In genomic region chr1:206905295-206906164, GRCh38 we compare ENCODE assay signal across 8 cellular contexts. TPM values are rescaled to one million over a fixed set of nuclear protein-coding genes. Genes with fewer than 3 reads are reported as not detected.
A peak's percentile ranks its signal among the peaks of the same experiment; 100 is the strongest.
DNase-seq lines count a peak whose midpoint lies in the region; ATAC-seq, FAIRE-seq and TF ChIP-seq lines count a peak whose summit lies in the region.
"Had no signal": no experiment of that assay in that cellular context is flagged by ENCODE, and none has a peak within 500 bp of the region (broad histone marks: within the 10 kb centered on the region; RNA-seq: fewer than 3 reads in every experiment).

No MANE protein-coding gene starts in this region.

- H3K9me3 ChIP-seq in Peyer's patch, result no peaks in the 10 kb centered on the region
- H3K9me3 ChIP-seq: thyroid gland had no signal

- TF ChIP-seq CTCF in bronchial epithelial cell (IDR thresholded peaks at IDR 0.05; ENCODE audit: insufficient read depth, low read length, severe bottlenecking) (no peak), Peyer's patch (IDR thresholded peaks at IDR 0.05) (no peak)

- H3K27ac ChIP-seq in Peyer's patch, result peak overlapping the region in 1 of 4 donors; percentile 61
- H3K27ac ChIP-seq: thyroid gland had no signal

- FAIRE-seq in bronchial epithelial cell (lab: Jason Lieb, UNC), result no peak

- H3K4me1 ChIP-seq in Peyer's patch, result peaks cover 0 to 26% (median 10%) of the 10 kb centered on the region in 4 donors

- TF ChIP-seq POLR2A in Peyer's patch (IDR thresholded peaks at IDR 0.05), result no peak

- H3K36me3 ChIP-seq in bronchial epithelial cell (ENCODE audit: control insufficient read depth, insufficient read depth, low read length) (peaks cover 1% of the 10 kb centered on the region), Peyer's patch (no peaks in the 10 kb centered on the region)
- H3K36me3 ChIP-seq: thyroid gland had no signal

- DNase-seq in NAMALWA (ENCODE audit: low spot score) (peak; percentile 65), bronchial epithelial cell (ENCODE audit: low read depth) (peak; percentile 100), NCI-H1105 treated with DMSO at 0.1 percent for 48 hours (lab: John Stamatoyannopoulos, UW) (no peak), Peyer's patch (no peak)
- peak; percentile 43 to 48 for DNase-seq in stimulated activated CD8-positive, alpha-beta memory T cell treated with anti-CD3 and anti-CD28 coated beads, Interleukin-7, amount 100 ng/mL, for 4 hours (ENCODE audit: low read depth in 2 of 2)
- DNase-seq: thyroid gland had no signal

- peak; percentile 60 for ATAC-seq in GM19467 (IDR thresholded peaks at IDR 0.05; ENCODE audit: unreplicated experiment)
- no peak for ATAC-seq in HG02970 (IDR thresholded peaks at IDR 0.05; ENCODE audit: low FRiP score, unreplicated experiment)

- H3K4me3 ChIP-seq in bronchial epithelial cell (ENCODE audit: low read depth, low read length) (no peak overlapping the region), Peyer's patch (no peak overlapping the region)
- H3K4me3 ChIP-seq: thyroid gland had no signal

- H3K27me3 ChIP-seq in bronchial epithelial cell (ENCODE audit: control insufficient read depth, insufficient read depth, low read length) (no peaks in the 10 kb centered on the region), Peyer's patch (no peaks in the 10 kb centered on the region)
- H3K27me3 ChIP-seq: thyroid gland had no signal

RNA-seq across cellular contexts. Expression of gene IL24, which starts 8.3 kb away (rescaled TPM):
- total RNA-seq in bronchial epithelial cell (0.13 and 0.26 TPM in 2 replicates), Peyer's patch (not detected)
- total RNA-seq: thyroid gland had no signal

RNA-seq across cellular contexts. Expression of gene FCMR, which starts 16.2 kb away (rescaled TPM):
- 0.38 TPM in 1 of 2 replicates, not detected in the other for total RNA-seq in bronchial epithelial cell
- 100 to 1,000 TPM in 1 of 4 donors, 1 to 10 TPM in 3; 7.4 to 248 (median 8.6) TPM for total RNA-seq in Peyer's patch

RNA-seq across cellular contexts. Expression of gene IL20, which starts 40.1 kb away (rescaled TPM):
- total RNA-seq in bronchial epithelial cell, result 0.53 TPM in 1 of 2 replicates, not detected in the other
- total RNA-seq in Peyer's patch, result not detected
- total RNA-seq: thyroid gland had no signal

RNA-seq across cellular contexts. Expression of gene PIGR, which starts 40.7 kb away (rescaled TPM):
- under 0.01 and 0.51 TPM in 2 replicates for total RNA-seq in bronchial epithelial cell
- total RNA-seq in Peyer's patch, result 1,000 to 10,000 TPM in 3 of 4 donors, 100 to 1,000 TPM in 1; 588 to 3,176 (median 2,192) TPM

Comparison
In these comparisons a context has a peak if more than half of its experiments do, and no peak if none do; other contexts are left out.
1. DNase-seq: peak in NAMALWA (single experiment), bronchial epithelial cell (single experiment) and stimulated activated CD8-positive, alpha-beta memory T cell treated with anti-CD3 and anti-CD28 coated beads, Interleukin-7, amount 100 ng/mL, for 4 hours (2 of 2); none in NCI-H1105 treated with DMSO at 0.1 percent for 48 hours (single experiment) and Peyer's patch (0 of 3).